Comparison of ENCODE assay signal across 13 cellular contexts in genomic region chr10:31756131-31757119, GRCh38.
A peak's percentile ranks its signal among the peaks of the same experiment; 100 is the strongest.
DNase-seq lines count a peak whose midpoint lies in the region; ATAC-seq and TF ChIP-seq lines count a peak whose summit lies in the region.
"Had no signal": no experiment of that assay in that cellular context is flagged by ENCODE, and none has a peak within 500 bp of the region (broad histone marks: within the 10 kb centered on the region; RNA-seq: fewer than 3 reads in every experiment).

No MANE protein-coding gene starts in this region.

- no peaks in the 10 kb centered on the region for H3K9me3 Mint-ChIP-seq in CD4-positive, alpha-beta T cell
- H3K9me3 Mint-ChIP-seq in nephron = no peaks in the 10 kb centered on the region
- H3K9me3 Mint-ChIP-seq in activated T-helper 2 cell treated with anti-CD3 and anti-CD28 coated beads, Interferon-gamma antibody, Interleukin-2, Interleukin-4, amounts not matched to agents 10 μg/mL and 5 μg/mL and 100 μg/mL, durations not matched to agents 14 hours and 24 hours and 36 hours = no peaks in the 10 kb centered on the region

- peak overlapping the region; percentile 47 for H3K27ac Mint-ChIP-seq in CD4-positive, alpha-beta T cell
- peak overlapping the region; percentile 18 to 94 (median 92) for H3K27ac Mint-ChIP-seq in nephron
- no peak overlapping the region for H3K27ac Mint-ChIP-seq in activated T-helper 2 cell treated with anti-CD3 and anti-CD28 coated beads, Interferon-gamma antibody, Interleukin-2, Interleukin-4, amounts not matched to agents 10 μg/mL and 5 μg/mL and 100 μg/mL, durations not matched to agents 14 hours and 24 hours and 36 hours

- POLR2A ChIA-PET in CD4-positive, alpha-beta T cell (lab: Charles Lee) = interaction anchor here (0.7 kb wide), 1 partner anchor 46 kb away, joined by 3 read pairs; no protein-coding TSS in a partner anchor

- no peaks in the 10 kb centered on the region for H3K27me3 Mint-ChIP-seq in CD4-positive, alpha-beta T cell
- no peaks in the 10 kb centered on the region for H3K27me3 Mint-ChIP-seq in nephron (ENCODE audit: low read depth)
- no peaks in the 10 kb centered on the region for H3K27me3 Mint-ChIP-seq in activated T-helper 2 cell treated with anti-CD3 and anti-CD28 coated beads, Interferon-gamma antibody, Interleukin-2, Interleukin-4, amounts not matched to agents 10 μg/mL and 5 μg/mL and 100 μg/mL, durations not matched to agents 14 hours and 24 hours and 36 hours (ENCODE audit: low read depth)

- DNase-seq in CD4-positive, alpha-beta T cell = no peak
- DNase-seq in Kasumi-1 (lab: John Stamatoyannopoulos, UW) (peak; percentile 63 to 66), amniotic epithelial cell (ENCODE audit: low read depth) (peak; percentile 48), NCI-H1105 treated with DMSO at 0.1 percent for 48 hours (lab: John Stamatoyannopoulos, UW) (no peak)
- DNase-seq in activated T-cell treated with anti-CD3 and anti-CD28 coated beads, Interleukin-2, amount 50 U/mL, for 1 hour = no peak
- DNase-seq in activated T-helper 2 cell treated with anti-CD3 and anti-CD28 coated beads, Interferon-gamma antibody, Interleukin-2, Interleukin-4, amounts not matched to agents 10 μg/mL and 5 μg/mL and 100 μg/mL, durations not matched to agents 14 hours and 24 hours and 36 hours (ENCODE audit: low spot score) = no peak
- DNase-seq: activated effector memory CD4-positive, alpha-beta T cell treated with anti-CD3 and anti-CD28 coated beads, Interleukin-2, amount 50 U/mL, for 16 hours; dermis blood vessel endothelial cell; esophagus squamous epithelium; HCEC 1CT had no signal

- H3K4me3 Mint-ChIP-seq in CD4-positive, alpha-beta T cell = peak overlapping the region; percentile 76
- peak overlapping the region in 2 of 3 experiments; percentile 46 to 98 for H3K4me3 Mint-ChIP-seq in nephron
- no peak overlapping the region for H3K4me3 Mint-ChIP-seq in activated T-helper 2 cell treated with anti-CD3 and anti-CD28 coated beads, Interferon-gamma antibody, Interleukin-2, Interleukin-4, amounts not matched to agents 10 μg/mL and 5 μg/mL and 100 μg/mL, durations not matched to agents 14 hours and 24 hours and 36 hours (ENCODE audit: low read depth)

- intact Hi-C loops in CD4-positive, alpha-beta T cell (cut with DNase I, micrococcal nuclease) = loop anchor here in 1 of 2 experiments (5.0 kb wide), 1 partner anchor 624 kb away; no protein-coding TSS in a partner anchor
- intact Hi-C loops in activated T-helper 2 cell treated with anti-CD3 and anti-CD28 coated beads, Interferon-gamma antibody, Interleukin-2, Interleukin-4, amounts not matched to agents 10 μg/mL and 5 μg/mL and 100 μg/mL, durations not matched to agents 14 hours and 24 hours and 36 hours (cut with micrococcal nuclease) = loop anchor here (10.0 kb wide), 1 partner anchor 168 kb away; the partner anchor contains the start of gene ARHGAP12

- no peak for ATAC-seq in CD4-positive, alpha-beta T cell (ENCODE audit: poor library complexity)
- ATAC-seq in HG03196 (IDR thresholded peaks at IDR 0.05; ENCODE audit: unreplicated experiment) = no peak

- H3K9me3 ChIP-seq in CD4-positive, alpha-beta T cell (ENCODE audit: control insufficient read depth, low read length) = no peaks in the 10 kb centered on the region
- H3K9me3 ChIP-seq: esophagus squamous epithelium had no signal

- no peaks in the 10 kb centered on the region for H3K27me3 ChIP-seq in CD4-positive, alpha-beta T cell (ENCODE audit: control insufficient read depth, insufficient read depth, low read length)
- H3K27me3 ChIP-seq: esophagus squamous epithelium, hepatocyte had no signal

- peaks cover 19% of the 10 kb centered on the region for H3K4me1 Mint-ChIP-seq in CD4-positive, alpha-beta T cell (ENCODE audit: low read depth)
- peaks cover 89% of the 10 kb centered on the region for H3K4me1 Mint-ChIP-seq in nephron
- H3K4me1 Mint-ChIP-seq in activated T-helper 2 cell treated with anti-CD3 and anti-CD28 coated beads, Interferon-gamma antibody, Interleukin-2, Interleukin-4, amounts not matched to agents 10 μg/mL and 5 μg/mL and 100 μg/mL, durations not matched to agents 14 hours and 24 hours and 36 hours (ENCODE audit: low read depth) = peaks cover 18% of the 10 kb centered on the region

- H3K36me3 Mint-ChIP-seq in CD4-positive, alpha-beta T cell (ENCODE audit: low read depth) = no peaks in the 10 kb centered on the region
- H3K36me3 Mint-ChIP-seq in nephron (ENCODE audit: low read depth) = no peaks in the 10 kb centered on the region
- H3K36me3 Mint-ChIP-seq in activated T-helper 2 cell treated with anti-CD3 and anti-CD28 coated beads, Interferon-gamma antibody, Interleukin-2, Interleukin-4, amounts not matched to agents 10 μg/mL and 5 μg/mL and 100 μg/mL, durations not matched to agents 14 hours and 24 hours and 36 hours (ENCODE audit: low read depth) = no peaks in the 10 kb centered on the region

- no peak overlapping the region for H3K27ac ChIP-seq in CD4-positive, alpha-beta T cell (ENCODE audit: low read depth, low read length)

- CTCF ChIA-PET in CD4-positive, alpha-beta T cell (lab: Charles Lee) = no interaction called here

- no peak for TF ChIP-seq CTCF in CD4-positive, alpha-beta T cell (IDR thresholded peaks at IDR 0.05)
- no peak for TF ChIP-seq CTCF in nephron (IDR thresholded peaks at IDR 0.05; ENCODE audit: unreplicated experiment in 3 of 3)

Comparison
In these comparisons a context has a peak if more than half of its experiments do, and no peak if none do; other contexts are left out.
1. DNase-seq: peak in Kasumi-1 (2 of 2) and amniotic epithelial cell (single experiment); none in CD4-positive, alpha-beta T cell (0 of 10), activated T-cell treated with anti-CD3 and anti-CD28 coated beads, Interleukin-2, amount 50 U/mL, for 1 hour (single experiment), NCI-H1105 treated with DMSO at 0.1 percent for 48 hours (single experiment) and activated T-helper 2 cell treated with anti-CD3 and anti-CD28 coated beads, Interferon-gamma antibody, Interleukin-2, Interleukin-4, amounts not matched to agents 10 μg/mL and 5 μg/mL and 100 μg/mL, durations not matched to agents 14 hours and 24 hours and 36 hours (single experiment).